3 cellular contexts compared by ENCODE assay signal in the genomic region with DNA sequence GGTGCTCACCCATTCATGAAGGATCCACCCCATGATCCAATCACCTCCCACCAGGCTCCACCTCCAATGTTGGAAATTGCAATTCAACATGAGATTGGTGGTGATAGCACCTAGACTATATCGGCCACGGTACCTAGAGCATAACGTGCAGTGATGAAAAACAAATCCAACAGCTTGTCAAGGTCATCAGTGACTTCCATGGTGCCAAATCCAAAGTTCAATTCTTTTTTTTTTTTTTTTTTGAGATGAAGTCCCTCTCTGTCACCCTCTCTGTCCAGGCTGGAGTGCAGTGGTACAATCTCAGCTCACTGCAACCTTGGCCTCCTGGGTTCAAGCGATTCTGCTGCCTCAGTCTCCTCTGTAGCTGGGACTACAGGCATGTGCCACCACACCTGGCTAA.
TF ChIP-seq lines count a peak whose summit lies in the region.

No MANE protein-coding gene starts in this region.

TF ChIP-seq in A549, 52 proteins besides CTCF, POLR2A, EP300 and RAD21 (continued from another document):
- TF ChIP-seq, protein P1, sequence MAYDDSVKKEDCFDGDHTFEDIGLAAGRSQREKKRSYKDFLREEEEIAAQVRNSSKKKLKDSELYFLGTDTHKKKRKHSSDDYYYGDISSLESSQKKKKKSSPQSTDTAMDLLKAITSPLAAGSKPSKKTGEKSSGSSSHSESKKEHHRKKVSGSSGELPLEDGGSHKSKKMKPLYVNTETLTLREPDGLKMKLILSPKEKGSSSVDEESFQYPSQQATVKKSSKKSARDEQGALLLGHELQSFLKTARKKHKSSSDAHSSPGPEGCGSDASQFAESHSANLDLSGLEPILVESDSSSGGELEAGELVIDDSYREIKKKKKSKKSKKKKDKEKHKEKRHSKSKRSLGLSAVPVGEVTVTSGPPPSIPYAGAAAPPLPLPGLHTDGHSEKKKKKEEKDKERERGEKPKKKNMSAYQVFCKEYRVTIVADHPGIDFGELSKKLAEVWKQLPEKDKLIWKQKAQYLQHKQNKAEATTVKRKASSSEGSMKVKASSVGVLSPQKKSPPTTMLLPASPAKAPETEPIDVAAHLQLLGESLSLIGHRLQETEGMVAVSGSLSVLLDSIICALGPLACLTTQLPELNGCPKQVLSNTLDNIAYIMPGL (CRISPR knock-in tag; IDR thresholded peaks at IDR 0.05; ENCODE audit: borderline replicate concordance), result no peak
- TF ChIP-seq, protein P2, sequence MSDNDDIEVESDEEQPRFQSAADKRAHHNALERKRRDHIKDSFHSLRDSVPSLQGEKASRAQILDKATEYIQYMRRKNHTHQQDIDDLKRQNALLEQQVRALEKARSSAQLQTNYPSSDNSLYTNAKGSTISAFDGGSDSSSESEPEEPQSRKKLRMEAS (IDR thresholded peaks at IDR 0.05), result no peak
- TF ChIP-seq CHD2 (IDR thresholded peaks at IDR 0.05; ENCODE audit: low read length, partially characterized antibody), result no peak
- TF ChIP-seq, protein P3, sequence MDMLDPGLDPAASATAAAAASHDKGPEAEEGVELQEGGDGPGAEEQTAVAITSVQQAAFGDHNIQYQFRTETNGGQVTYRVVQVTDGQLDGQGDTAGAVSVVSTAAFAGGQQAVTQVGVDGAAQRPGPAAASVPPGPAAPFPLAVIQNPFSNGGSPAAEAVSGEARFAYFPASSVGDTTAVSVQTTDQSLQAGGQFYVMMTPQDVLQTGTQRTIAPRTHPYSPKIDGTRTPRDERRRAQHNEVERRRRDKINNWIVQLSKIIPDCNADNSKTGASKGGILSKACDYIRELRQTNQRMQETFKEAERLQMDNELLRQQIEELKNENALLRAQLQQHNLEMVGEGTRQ (IDR thresholded peaks at IDR 0.05), result no peak
- TF ChIP-seq TFCP2L1 (CRISPR knock-in tag; IDR thresholded peaks at IDR 0.05), result no peak
- TF ChIP-seq CBX2 (IDR thresholded peaks at IDR 0.05; ENCODE audit: borderline replicate concordance, low read depth), result no peak
- TF ChIP-seq, protein P4, sequence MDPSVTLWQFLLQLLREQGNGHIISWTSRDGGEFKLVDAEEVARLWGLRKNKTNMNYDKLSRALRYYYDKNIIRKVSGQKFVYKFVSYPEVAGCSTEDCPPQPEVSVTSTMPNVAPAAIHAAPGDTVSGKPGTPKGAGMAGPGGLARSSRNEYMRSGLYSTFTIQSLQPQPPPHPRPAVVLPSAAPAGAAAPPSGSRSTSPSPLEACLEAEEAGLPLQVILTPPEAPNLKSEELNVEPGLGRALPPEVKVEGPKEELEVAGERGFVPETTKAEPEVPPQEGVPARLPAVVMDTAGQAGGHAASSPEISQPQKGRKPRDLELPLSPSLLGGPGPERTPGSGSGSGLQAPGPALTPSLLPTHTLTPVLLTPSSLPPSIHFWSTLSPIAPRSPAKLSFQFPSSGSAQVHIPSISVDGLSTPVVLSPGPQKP (IDR thresholded peaks at IDR 0.05; ENCODE audit: low read depth, low read length), result no peak
- TF ChIP-seq NPAS2 (CRISPR knock-in tag; IDR thresholded peaks at IDR 0.05; ENCODE audit: borderline replicate concordance), result no peak
- no peak for TF ChIP-seq CHD4 (IDR thresholded peaks at IDR 0.05; ENCODE audit: borderline replicate concordance)
- TF ChIP-seq TP53 (CRISPR knock-in tag; IDR thresholded peaks at IDR 0.05), result no peak

TF ChIP-seq in HEK293, 187 proteins besides CTCF, POLR2A, EP300 and RAD21 (continued from another document):
- TF ChIP-seq, protein P5, sequence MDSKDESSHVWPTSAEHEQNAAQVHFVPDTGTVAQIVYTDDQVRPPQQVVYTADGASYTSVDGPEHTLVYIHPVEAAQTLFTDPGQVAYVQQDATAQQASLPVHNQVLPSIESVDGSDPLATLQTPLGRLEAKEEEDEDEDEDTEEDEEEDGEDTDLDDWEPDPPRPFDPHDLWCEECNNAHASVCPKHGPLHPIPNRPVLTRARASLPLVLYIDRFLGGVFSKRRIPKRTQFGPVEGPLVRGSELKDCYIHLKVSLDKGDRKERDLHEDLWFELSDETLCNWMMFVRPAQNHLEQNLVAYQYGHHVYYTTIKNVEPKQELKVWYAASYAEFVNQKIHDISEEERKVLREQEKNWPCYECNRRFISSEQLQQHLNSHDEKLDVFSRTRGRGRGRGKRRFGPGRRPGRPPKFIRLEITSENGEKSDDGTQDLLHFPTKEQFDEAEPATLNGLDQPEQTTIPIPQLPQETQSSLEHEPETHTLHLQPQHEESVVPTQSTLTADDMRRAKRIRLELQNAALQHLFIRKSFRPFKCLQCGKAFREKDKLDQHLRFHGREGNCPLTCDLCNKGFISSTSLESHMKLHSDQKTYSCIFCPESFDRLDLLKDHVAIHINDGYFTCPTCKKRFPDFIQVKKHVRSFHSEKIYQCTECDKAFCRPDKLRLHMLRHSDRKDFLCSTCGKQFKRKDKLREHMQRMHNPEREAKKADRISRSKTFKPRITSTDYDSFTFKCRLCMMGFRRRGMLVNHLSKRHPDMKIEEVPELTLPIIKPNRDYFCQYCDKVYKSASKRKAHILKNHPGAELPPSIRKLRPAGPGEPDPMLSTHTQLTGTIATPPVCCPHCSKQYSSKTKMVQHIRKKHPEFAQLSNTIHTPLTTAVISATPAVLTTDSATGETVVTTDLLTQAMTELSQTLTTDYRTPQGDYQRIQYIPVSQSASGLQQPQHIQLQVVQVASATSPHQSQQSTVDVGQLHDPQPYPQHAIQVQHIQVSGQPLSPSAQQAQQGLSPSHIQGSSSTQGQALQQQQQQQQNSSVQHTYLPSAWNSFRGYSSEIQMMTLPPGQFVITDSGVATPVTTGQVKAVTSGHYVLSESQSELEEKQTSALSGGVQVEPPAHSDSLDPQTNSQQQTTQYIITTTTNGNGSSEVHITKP (tag by site-specific recombination; IDR thresholded peaks at IDR 0.05), result peak; percentile 58
- no peak for TF ChIP-seq ZNF366 (tag by site-specific recombination; conservative IDR thresholded peaks at IDR 0.05)

TF ChIP-seq in liver, 16 proteins besides CTCF, POLR2A, EP300 and RAD21 (continued from another document):
- TF ChIP-seq, protein P6, sequence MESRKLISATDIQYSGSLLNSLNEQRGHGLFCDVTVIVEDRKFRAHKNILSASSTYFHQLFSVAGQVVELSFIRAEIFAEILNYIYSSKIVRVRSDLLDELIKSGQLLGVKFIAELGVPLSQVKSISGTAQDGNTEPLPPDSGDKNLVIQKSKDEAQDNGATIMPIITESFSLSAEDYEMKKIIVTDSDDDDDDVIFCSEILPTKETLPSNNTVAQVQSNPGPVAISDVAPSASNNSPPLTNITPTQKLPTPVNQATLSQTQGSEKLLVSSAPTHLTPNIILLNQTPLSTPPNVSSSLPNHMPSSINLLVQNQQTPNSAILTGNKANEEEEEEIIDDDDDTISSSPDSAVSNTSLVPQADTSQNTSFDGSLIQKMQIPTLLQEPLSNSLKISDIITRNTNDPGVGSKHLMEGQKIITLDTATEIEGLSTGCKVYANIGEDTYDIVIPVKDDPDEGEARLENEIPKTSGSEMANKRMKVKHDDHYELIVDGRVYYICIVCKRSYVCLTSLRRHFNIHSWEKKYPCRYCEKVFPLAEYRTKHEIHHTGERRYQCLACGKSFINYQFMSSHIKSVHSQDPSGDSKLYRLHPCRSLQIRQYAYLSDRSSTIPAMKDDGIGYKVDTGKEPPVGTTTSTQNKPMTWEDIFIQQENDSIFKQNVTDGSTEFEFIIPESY (IDR thresholded peaks at IDR 0.05), result no peak
- TF ChIP-seq HNF4A (conservative IDR thresholded peaks at IDR 0.05), result peak; percentile 12 to 15
